22 cellular contexts compared by ENCODE assay signal in genomic region chr4:1241466-1241935, GRCh38. TPM values are rescaled to one million over a fixed set of nuclear protein-coding genes. Genes with fewer than 3 reads are reported as not detected.
DNase-seq lines count a peak whose midpoint lies in the region; ATAC-seq and TF ChIP-seq lines count a peak whose summit lies in the region.
"Had no signal": no experiment of that assay in that cellular context is flagged by ENCODE, and none has a peak within 500 bp of the region (broad histone marks: within the 10 kb centered on the region; RNA-seq: fewer than 3 reads in every experiment).

No MANE protein-coding gene starts in this region.

- H3K9me3 Mint-ChIP-seq in CD14-positive monocyte = no peaks in the 10 kb centered on the region
- peaks cover 27% of the 10 kb centered on the region for H3K9me3 Mint-ChIP-seq in glutamatergic neuron (ENCODE audit: unreplicated experiment)
- H3K9me3 Mint-ChIP-seq: central memory CD8-positive, alpha-beta T cell; stimulated activated memory B cell treated with anti-CD40 and anti-IgM and Interleukin-4, amounts not matched to agents 10 μg/mL and 1 μg/mL and 100 μg/mL, for 72 hours had no signal

- H3K27me3 Mint-ChIP-seq in CD14-positive monocyte (ENCODE audit: low read depth in 3 of 3) = peaks cover 0 to 4% (median 0%) of the 10 kb centered on the region in 3 donors
- peaks cover 20% of the 10 kb centered on the region for H3K27me3 Mint-ChIP-seq in glutamatergic neuron (ENCODE audit: unreplicated experiment)
- H3K27me3 Mint-ChIP-seq: B cell; central memory CD8-positive, alpha-beta T cell; stimulated activated memory B cell treated with anti-CD40 and anti-IgM and Interleukin-4, amounts not matched to agents 10 μg/mL and 1 μg/mL and 100 μg/mL, for 72 hours had no signal

- H3K9me3 ChIP-seq in ovary = no peaks in the 10 kb centered on the region
- H3K9me3 ChIP-seq: Caco-2, heart right ventricle, neutrophil, tibial nerve had no signal

- H3K27ac Mint-ChIP-seq in CD14-positive monocyte = no peak overlapping the region
- H3K27ac Mint-ChIP-seq in glutamatergic neuron (ENCODE audit: unreplicated experiment) = peak overlapping the region; percentile 59
- H3K27ac Mint-ChIP-seq: B cell; stimulated activated memory B cell treated with anti-CD40 and anti-IgM and Interleukin-4, amounts not matched to agents 10 μg/mL and 1 μg/mL and 100 μg/mL, for 72 hours had no signal

- no peaks in the 10 kb centered on the region for H3K27me3 ChIP-seq in ovary
- H3K27me3 ChIP-seq: heart right ventricle, neutrophil, tibial nerve had no signal

- TF ChIP-seq CTCF in CD14-positive monocyte (IDR thresholded peaks at IDR 0.05) (no peak), GM20000 (IDR thresholded peaks at IDR 0.05; ENCODE audit: extremely low read depth, missing control alignments) (no peak), glutamatergic neuron (IDR thresholded peaks at IDR 0.05; ENCODE audit: partially characterized antibody, unreplicated experiment) (no peak), ovary (IDR thresholded peaks at IDR 0.05) (no peak)

- no peak overlapping the region for H3K27ac ChIP-seq in ovary
- H3K27ac ChIP-seq: GM23248, heart right ventricle, neutrophil had no signal

- 85 to 91% (median 88%) methylated on average over 21 of the region's 21 CpGs for WGBS in ovary, 3 donors

- no peak for TF ChIP-seq EP300 in ovary (IDR thresholded peaks at IDR 0.05)

- peaks cover 31% of the 10 kb centered on the region for H3K4me1 Mint-ChIP-seq in CD14-positive monocyte
- H3K4me1 Mint-ChIP-seq in glutamatergic neuron (ENCODE audit: low read depth, unreplicated experiment) = peaks cover 34% of the 10 kb centered on the region

- H3K4me1 ChIP-seq in ovary (ENCODE audit: insufficient read depth) = peaks cover 30% of the 10 kb centered on the region

- DNase-seq in CD14-positive monocyte (ENCODE audit: low spot score) (peak; percentile 39), GM20000 (ENCODE audit: low spot score) (peak; percentile 31), glutamatergic neuron (no peak), ovary (peak in 4 of 5 donors; percentile 7 to 21 (median 18)), GM03348 (ENCODE audit: low spot score) (no peak)
- DNase-seq in stimulated activated CD4-positive, alpha-beta T cell treated with anti-CD3 and anti-CD28 coated beads, Interleukin-2, amount 100 ng/mL, for 24 hours = no peak
- DNase-seq: activated CD4-positive, alpha-beta T cell treated with anti-CD3 and anti-CD28 coated beads for 1 hour; effector CD8-positive, alpha-beta T cell; GM23248; islet precursor cell; NCI-H1048; NCI-H1930; NCI-H226; PC-3 had no signal

- no peaks in the 10 kb centered on the region for H3K36me3 ChIP-seq in ovary

- ATAC-seq in HG03442 (IDR thresholded peaks at IDR 0.05; ENCODE audit: unreplicated experiment) = no peak
- ATAC-seq: heart right ventricle; PC-3; stimulated activated memory B cell treated with anti-CD40 and anti-IgM and Interleukin-4, amounts not matched to agents 10 μg/mL and 1 μg/mL and 100 μg/mL, for 72 hours had no signal

- H3K4me3 Mint-ChIP-seq in CD14-positive monocyte (no peak overlapping the region), glutamatergic neuron (ENCODE audit: unreplicated experiment) (peak overlapping the region; percentile 34)
- H3K4me3 Mint-ChIP-seq: B cell; stimulated activated memory B cell treated with anti-CD40 and anti-IgM and Interleukin-4, amounts not matched to agents 10 μg/mL and 1 μg/mL and 100 μg/mL, for 72 hours had no signal

- intact Hi-C loops in CD14-positive monocyte (cut with micrococcal nuclease) = no loop called here
- intact Hi-C loops in ovary (cut with DNase I) = no loop called here

- H3K36me3 Mint-ChIP-seq in CD14-positive monocyte = peaks cover 26 to 50% of the 10 kb centered on the region in 2 donors
- H3K36me3 Mint-ChIP-seq in glutamatergic neuron (ENCODE audit: unreplicated experiment) = peaks cover 4% of the 10 kb centered on the region

- no peak overlapping the region for H3K4me3 ChIP-seq in ovary
- H3K4me3 ChIP-seq: GM23248, heart right ventricle, tibial nerve had no signal

- TF ChIP-seq POLR2A in ovary (IDR thresholded peaks at IDR 0.05) = no peak

RNA-seq across cellular contexts. Expression of gene CTBP1, which starts 7.4 kb away (rescaled TPM):
- polyA plus RNA-seq in CD14-positive monocyte = 10 to 100 TPM; 21.3 to 42.1 TPM
- total RNA-seq in glutamatergic neuron (ENCODE audit: unreplicated experiment) = 302 TPM
- 100 to 1,000 TPM in 6 of 7 donors, 10 to 100 TPM in 1; 89.5 to 231 (median 154) TPM for total RNA-seq in ovary
- 100 to 1,000 TPM in 1 of 2 donors, 10 to 100 TPM in 1; 45.7 to 124 TPM for polyA plus RNA-seq in ovary

RNA-seq across cellular contexts. Expression of gene MAEA, which starts 48.2 kb away (rescaled TPM):
- polyA plus RNA-seq in CD14-positive monocyte (10 to 100 TPM; 34.3 to 37.7 TPM), ovary (10 to 100 TPM; 23.8 to 60.7 TPM)
- total RNA-seq in glutamatergic neuron (ENCODE audit: unreplicated experiment) (77.2 TPM), ovary (10 to 100 TPM; 48.3 to 71.3 (median 56.7) TPM)

Comparison
In these comparisons a context has a peak if more than half of its experiments do, and no peak if none do; other contexts are left out.
1. DNase-seq: peak in CD14-positive monocyte (single experiment), GM20000 (single experiment) and ovary (4 of 5); none in glutamatergic neuron (single experiment), GM03348 (single experiment) and stimulated activated CD4-positive, alpha-beta T cell treated with anti-CD3 and anti-CD28 coated beads, Interleukin-2, amount 100 ng/mL, for 24 hours (0 of 2).